Comparison of ENCODE assay signal across 8 cellular contexts in the genomic region with DNA sequence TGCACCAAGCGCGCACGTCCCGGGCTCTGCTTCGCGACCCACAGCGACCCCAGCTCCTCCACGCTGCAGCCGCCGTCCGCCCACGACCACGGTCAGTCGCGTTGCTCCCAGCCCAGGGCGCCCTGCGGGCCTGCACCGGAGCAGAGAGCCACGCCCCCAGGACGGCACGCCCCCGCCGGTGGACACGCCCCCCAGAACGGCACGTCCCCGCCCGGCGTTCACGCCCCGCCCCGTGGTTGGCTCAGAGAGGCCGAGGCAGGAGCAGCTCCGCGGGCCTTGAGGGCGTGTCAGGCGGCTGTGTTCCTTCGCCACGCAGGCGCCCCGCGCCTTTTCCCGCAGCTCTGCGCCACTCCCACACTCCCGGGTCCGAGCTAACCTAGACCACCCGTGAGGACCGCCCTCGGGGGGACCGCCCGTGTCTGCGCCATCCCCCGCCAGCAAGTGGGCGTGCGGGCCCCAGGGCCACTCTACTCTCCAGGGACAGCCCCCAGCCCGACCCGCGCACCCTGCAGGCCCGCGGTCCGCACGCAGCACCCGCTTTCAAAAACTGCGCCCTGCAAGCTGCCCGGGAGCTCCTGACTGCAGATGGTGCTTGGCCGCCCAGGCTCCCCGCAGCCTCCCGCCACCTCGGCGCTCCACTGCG. TPM values are rescaled to one million over a fixed set of nuclear protein-coding genes. Genes with fewer than 3 reads are reported as not detected.
DNase-seq lines count a peak whose midpoint lies in the region; ATAC-seq, FAIRE-seq and TF ChIP-seq lines count a peak whose summit lies in the region.

A gene with protein sequence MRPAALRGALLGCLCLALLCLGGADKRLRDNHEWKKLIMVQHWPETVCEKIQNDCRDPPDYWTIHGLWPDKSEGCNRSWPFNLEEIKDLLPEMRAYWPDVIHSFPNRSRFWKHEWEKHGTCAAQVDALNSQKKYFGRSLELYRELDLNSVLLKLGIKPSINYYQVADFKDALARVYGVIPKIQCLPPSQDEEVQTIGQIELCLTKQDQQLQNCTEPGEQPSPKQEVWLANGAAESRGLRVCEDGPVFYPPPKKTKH (minus strand): TSS at position 107 of the 643 bp plus-strand sequence. CDS start 368 bp downstream, outside the sequence.

- H3K4me2 ChIP-seq in OCI-LY3 (ENCODE audit: low read length) = peak within 1 kb of the TSS; percentile 99
- H3K4me2 ChIP-seq in endothelial cell of umbilical vein (ENCODE audit: insufficient read depth, low read length) = peak within 1 kb of the TSS; percentile 80

- H3K27me3 ChIP-seq in HUES48 (ENCODE audit: control insufficient read depth, insufficient read depth, low read length) (peaks cover 9% of the 10 kb centered on the region), OCI-LY3 (ENCODE audit: low read depth, low read length) (peaks cover 24% of the 10 kb centered on the region), endothelial cell of umbilical vein (ENCODE audit: control insufficient read depth in 2 of 2, insufficient read depth in 2 of 2, low read length in 2 of 2) (no peaks in the 10 kb centered on the region), mononuclear cell (ENCODE audit: insufficient read depth, low read length) (no peaks in the 10 kb centered on the region)

- H3K4me3 ChIP-seq in HUES48 (ENCODE audit: low read depth, low read length) = peak within 1 kb of the TSS; percentile 84
- peak within 1 kb of the TSS; percentile 98 for H3K4me3 ChIP-seq in OCI-LY3 (ENCODE audit: low read length)
- H3K4me3 ChIP-seq in endothelial cell of umbilical vein (replicated peaks in 1 of 3; ENCODE audit: insufficient read depth in 1 of 3, low read depth in 1 of 3, low read length in 3 of 3) = peak within 1 kb of the TSS; percentile 60 to 63 (median 61)
- peak within 1 kb of the TSS; percentile 95 for H3K4me3 ChIP-seq in mononuclear cell (ENCODE audit: low read length)

- dilution Hi-C loops in endothelial cell of umbilical vein (cut with MboI; ENCODE audit: extremely low pct_ligation_motif_present, low sequenced_read_pairs) = no loop called here

- no TSS peak for BruUV-seq in endothelial cell of umbilical vein (replicated peaks; lab: Mats Ljungman, UMichigan)

- H3K9ac ChIP-seq in HUES48 (ENCODE audit: low read depth, low read length) = peak within 1 kb of the TSS; percentile 26; the same call in 1 of the 2 replicates
- H3K9ac ChIP-seq in OCI-LY3 (ENCODE audit: low read length) = peak within 1 kb of the TSS; percentile 71
- H3K9ac ChIP-seq in endothelial cell of umbilical vein (replicated peaks; ENCODE audit: extremely low read depth, insufficient read depth, low read length) = peak within 1 kb of the TSS; percentile 46

- FAIRE-seq in endothelial cell of umbilical vein (lab: Jason Lieb, UNC) = peak; percentile 86

- no peaks in the 10 kb centered on the region for H3K9me1 ChIP-seq in endothelial cell of umbilical vein (replicated peaks; ENCODE audit: control insufficient read depth, extremely low read depth, insufficient read depth, low read length)

- intact Hi-C loops in endothelial cell of umbilical vein (cut with micrococcal nuclease) = loop anchor here (1.0 to 10.0 kb wide), 4 partner anchors 43 to 682 kb away; a partner anchor contains a TSS

- DNase-seq in Caki2 (ENCODE audit: low read depth) (peak; percentile 78), activated T-cell treated with anti-CD3 and anti-CD28 coated beads for 1 hour (ENCODE audit: low read depth) (peak; percentile 99), endothelial cell of umbilical vein (ENCODE audit: low read depth, low spot score) (peak; percentile 91)
- peak; percentile 99 for DNase-seq in stimulated activated CD8-positive, alpha-beta memory T cell treated with anti-CD3 and anti-CD28 coated beads, Interleukin-2, amount 100 ng/mL, for 48 hours (ENCODE audit: low read depth in 2 of 2)

- H3K4me1 ChIP-seq in HUES48 (ENCODE audit: control insufficient read depth, insufficient read depth, low read length) = peaks cover 9% of the 10 kb centered on the region; the same call in 1 of the 2 replicates
- peaks cover 52% of the 10 kb centered on the region for H3K4me1 ChIP-seq in OCI-LY3 (ENCODE audit: low read length)
- H3K4me1 ChIP-seq in endothelial cell of umbilical vein (ENCODE audit: control insufficient read depth, extremely low read depth, insufficient read depth, low read length) = peaks cover 21% of the 10 kb centered on the region
- peaks cover 77% of the 10 kb centered on the region for H3K4me1 ChIP-seq in mononuclear cell (ENCODE audit: insufficient read depth, low read length)

- in situ Hi-C loops in Caki2 (cut with HindIII; ENCODE audit: low pct_unique_long_range_greater_than_20kb, low sequenced_read_pairs) = no loop called here

- peak within 1 kb of the TSS; percentile 46; the same call in 1 of the 2 replicates for H2AFZ ChIP-seq in OCI-LY3 (ENCODE audit: low read depth, low read length)
- H2AFZ ChIP-seq in endothelial cell of umbilical vein (ENCODE audit: low read depth, low read length) = peak within 1 kb of the TSS; percentile 95

- ATAC-seq in GM21390 (IDR thresholded peaks at IDR 0.05; ENCODE audit: unreplicated experiment) = peak; percentile 61

- CTCF ChIA-PET in endothelial cell of umbilical vein (lab: Charles Lee) = interaction anchor here (0.5 to 1.6 kb wide), 5 partner anchors 25 to 395 kb away, joined by 3 to 14 read pairs (median 3); a partner anchor contains a TSS

- H3K79me2 ChIP-seq in OCI-LY3 (ENCODE audit: low read length) = no peaks in the 10 kb centered on the region
- H3K79me2 ChIP-seq in endothelial cell of umbilical vein (ENCODE audit: control insufficient read depth, insufficient read depth, low read length) = no peaks in the 10 kb centered on the region

- TF ChIP-seq POLR2A in endothelial cell of umbilical vein (IDR thresholded peaks at IDR 0.05; ENCODE audit: low read depth, low read length) = peak; percentile 20

- TF ChIP-seq CTCF in OCI-LY3 (IDR thresholded peaks at IDR 0.05; ENCODE audit: low read depth, low read length) (no peak), endothelial cell of umbilical vein (IDR thresholded peaks at IDR 0.05; ENCODE audit: extremely low read depth in 1 of 2, insufficient read depth in 1 of 2, low read depth in 1 of 2, low read length in 2 of 2) (no peak)

- no peaks in the 10 kb centered on the region for H3K9me3 ChIP-seq in HUES48 (ENCODE audit: control insufficient read depth, insufficient read depth, low read length)
- no peaks in the 10 kb centered on the region for H3K9me3 ChIP-seq in OCI-LY3 (ENCODE audit: insufficient read depth, low read length)
- no peaks in the 10 kb centered on the region for H3K9me3 ChIP-seq in endothelial cell of umbilical vein (replicated peaks; ENCODE audit: control insufficient read depth, insufficient read depth, low read length)
- no peaks in the 10 kb centered on the region for H3K9me3 ChIP-seq in mononuclear cell (ENCODE audit: low read depth, low read length)

- H3K36me3 ChIP-seq in HUES48 (ENCODE audit: control insufficient read depth, insufficient read depth, low read length) = 0 out of 2 replicates have a peak, but pooled peaks cover 3% of the 10 kb centered on the region
- H3K36me3 ChIP-seq in OCI-LY3 (replicated peaks; ENCODE audit: low read depth, low read length) = peaks cover 9% of the 10 kb centered on the region
- H3K36me3 ChIP-seq in endothelial cell of umbilical vein (ENCODE audit: control insufficient read depth in 2 of 2, extremely low read depth in 1 of 2, insufficient read depth in 2 of 2, low read length in 2 of 2) = no peaks in the 10 kb centered on the region

- POLR2A ChIA-PET in endothelial cell of umbilical vein (lab: Charles Lee) = no interaction called here

- H4K20me1 ChIP-seq in OCI-LY3 (ENCODE audit: insufficient read depth, low read length) (peaks cover 21% of the 10 kb centered on the region; the same call in 1 of the 2 replicates), endothelial cell of umbilical vein (replicated peaks; ENCODE audit: control insufficient read depth, extremely low read depth, insufficient read depth, low read length) (no peaks in the 10 kb centered on the region)

- no peak within 1 kb of the TSS for H3K27ac ChIP-seq in HUES48 (ENCODE audit: low read depth, low read length)
- H3K27ac ChIP-seq in OCI-LY3 (ENCODE audit: low read length) = peak within 1 kb of the TSS; percentile 17; the same call in 1 of the 2 replicates
- H3K27ac ChIP-seq in endothelial cell of umbilical vein (ENCODE audit: insufficient read depth, low read depth, low read length) = no peak within 1 kb of the TSS

TF ChIP-seq in endothelial cell of umbilical vein, 7 proteins besides CTCF, POLR2A, EP300 and RAD21:
- TF ChIP-seq MYC (IDR thresholded peaks at IDR 0.05; ENCODE audit: low read depth, low read length) (no peak), POLR2AphosphoS5 (IDR thresholded peaks at IDR 0.05; ENCODE audit: insufficient read depth, low read depth, low read length) (peak; percentile 29)
- TF ChIP-seq, protein P1, sequence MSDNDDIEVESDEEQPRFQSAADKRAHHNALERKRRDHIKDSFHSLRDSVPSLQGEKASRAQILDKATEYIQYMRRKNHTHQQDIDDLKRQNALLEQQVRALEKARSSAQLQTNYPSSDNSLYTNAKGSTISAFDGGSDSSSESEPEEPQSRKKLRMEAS (IDR thresholded peaks at IDR 0.05; ENCODE audit: insufficient read depth, insufficient read length) = no peak

RNA-seq across cellular contexts. Expression of the gene that starts here (rescaled TPM):
- total RNA-seq in Caki2 (2014; rRNA removed; shearing (Covaris generic); ENCODE audit: low replicate concordance) = 53.4 and 54.7 TPM in 2 replicates
- total RNA-seq in endothelial cell of umbilical vein = 10.0 and 10.7 TPM in 2 replicates
- 11.2 and 11.4 TPM in 2 replicates for polyA plus RNA-seq in endothelial cell of umbilical vein
- 14.1 and 14.2 TPM in 2 replicates for polyA plus RNA-seq in endothelial cell of umbilical vein (2011; cell fraction: cytosol; rRNA removed)
- polyA plus RNA-seq in endothelial cell of umbilical vein (2011; cell fraction: nucleus; rRNA removed) = 9.6 and 11.3 TPM in 2 replicates
- 9.7 and 11.9 TPM in 2 replicates for polyA plus RNA-seq in endothelial cell of umbilical vein (2012)
- polyA minus RNA-seq in endothelial cell of umbilical vein = 6.3 and 9.4 TPM in 2 replicates
- 8.2 TPM for polyA minus RNA-seq in endothelial cell of umbilical vein (2011; cell fraction: cytosol; rRNA and poly(A)+ RNA removed)
- polyA minus RNA-seq in endothelial cell of umbilical vein (2011; cell fraction: nucleus; rRNA and poly(A)+ RNA removed) = 1.9 and 2.9 TPM in 2 replicates
- 178 TPM for total RNA-seq in mononuclear cell
